Comparison of ENCODE assay signal across 1 cellular context in genomic region chr19:44890366-44891015, GRCh38.
TF ChIP-seq lines count a peak whose summit lies in the region.

No MANE protein-coding gene starts in this region.

TF ChIP-seq in HepG2, 621 proteins besides CTCF, POLR2A, EP300 and RAD21 (continued from another document and continues in another):
- TF ChIP-seq AGO1 (IDR thresholded peaks at IDR 0.05; ENCODE audit: low read depth, low read length, poor library complexity, severe bottlenecking), result no peak
- TF ChIP-seq MXI1 (IDR thresholded peaks at IDR 0.05; ENCODE audit: borderline replicate concordance, low read depth, low read length), result peak; percentile 70; the same call in 1 of the 3 replicates
- TF ChIP-seq TEAD3 (CRISPR knock-in tag; optimal IDR thresholded peaks at IDR 0.05; ENCODE audit: borderline replicate concordance), result peak; percentile 65
- TF ChIP-seq MNT (IDR thresholded peaks at IDR 0.05), result peak; percentile 36
- TF ChIP-seq TBX2 (CRISPR knock-in tag; IDR thresholded peaks at IDR 0.05; ENCODE audit: borderline replicate concordance), result peak; percentile 69; the same call in 1 of the 2 replicates
- no peak for TF ChIP-seq PPARG (CRISPR knock-in tag; conservative IDR thresholded peaks at IDR 0.05)
- TF ChIP-seq TCF12 (IDR thresholded peaks at IDR 0.05), result no peak
- no peak for TF ChIP-seq TCF12 (CRISPR knock-in tag; IDR thresholded peaks at IDR 0.05)
- TF ChIP-seq FIP1L1 (IDR thresholded peaks at IDR 0.05; ENCODE audit: borderline replicate concordance, insufficient read depth, low read depth, low read length), result no peak
- TF ChIP-seq AFF4 (CRISPR knock-in tag; IDR thresholded peaks at IDR 0.05), result no peak
- TF ChIP-seq AHDC1 (CRISPR knock-in tag; IDR thresholded peaks at IDR 0.05; ENCODE audit: borderline replicate concordance), result no peak
- no peak for TF ChIP-seq ZC3H4 (CRISPR knock-in tag; IDR thresholded peaks at IDR 0.05; ENCODE audit: borderline replicate concordance)
- no peak for TF ChIP-seq LBX2 (CRISPR knock-in tag; IDR thresholded peaks at IDR 0.05; ENCODE audit: borderline replicate concordance)
- TF ChIP-seq ZNF784 (CRISPR knock-in tag; IDR thresholded peaks at IDR 0.05; ENCODE audit: borderline replicate concordance), result peak; percentile 25; the same call in 1 of the 2 replicates
- TF ChIP-seq SRSF4 (IDR thresholded peaks at IDR 0.05; ENCODE audit: low read depth, low read length, poor library complexity, severe bottlenecking), result no peak
- no peak for TF ChIP-seq SNRNP70 (IDR thresholded peaks at IDR 0.05; ENCODE audit: low read depth, low read length)
- TF ChIP-seq TRAFD1 (CRISPR knock-in tag; IDR thresholded peaks at IDR 0.05; ENCODE audit: borderline replicate concordance), result no peak; the same call in 1 of the 2 replicates
- TF ChIP-seq ARNT (IDR thresholded peaks at IDR 0.05), result no peak
- TF ChIP-seq PRDM10 (CRISPR knock-in tag; IDR thresholded peaks at IDR 0.05; ENCODE audit: low read depth), result peak; percentile 28; the same call in 1 of the 2 replicates
- no peak for TF ChIP-seq NCOA1 (CRISPR knock-in tag; IDR thresholded peaks at IDR 0.05)
- TF ChIP-seq ZNF274 (CRISPR knock-in tag; IDR thresholded peaks at IDR 0.05), result no peak
- no peak for TF ChIP-seq ZNF704 (CRISPR knock-in tag; IDR thresholded peaks at IDR 0.05; ENCODE audit: borderline replicate concordance)
- TF ChIP-seq ZNF326 (CRISPR knock-in tag; IDR thresholded peaks at IDR 0.05; ENCODE audit: borderline replicate concordance), result no peak
- no peak for TF ChIP-seq IKZF4 (CRISPR knock-in tag; IDR thresholded peaks at IDR 0.05; ENCODE audit: borderline replicate concordance, low read depth, not compliant biosample characterization)
- peak; percentile 63 for TF ChIP-seq CCDC6 (CRISPR knock-in tag; IDR thresholded peaks at IDR 0.05)
- peak; percentile 39; the same call in 1 of the 2 replicates for TF ChIP-seq ZBTB26 (CRISPR knock-in tag; IDR thresholded peaks at IDR 0.05; ENCODE audit: borderline replicate concordance)
- no peak for TF ChIP-seq IRX3 (CRISPR knock-in tag; IDR thresholded peaks at IDR 0.05; ENCODE audit: borderline replicate concordance, low read depth)
- no peak for TF ChIP-seq HNRNPK (IDR thresholded peaks at IDR 0.05; ENCODE audit: low read depth, low read length, poor library complexity, severe bottlenecking)
- TF ChIP-seq ZFYVE20 (CRISPR knock-in tag; IDR thresholded peaks at IDR 0.05; ENCODE audit: borderline replicate concordance, low read depth), result no peak
- TF ChIP-seq PATZ1 (CRISPR knock-in tag; IDR thresholded peaks at IDR 0.05), result peak; percentile 71
- no peak for TF ChIP-seq ZNF382 (CRISPR knock-in tag; IDR thresholded peaks at IDR 0.05; ENCODE audit: borderline replicate concordance)
